31 cellular contexts compared by ENCODE assay signal in genomic region chrX:42952621-42953020, GRCh38.
"Had no signal": no experiment of that assay in that cellular context is flagged by ENCODE, and none has a peak within 500 bp of the region (broad histone marks: within the 10 kb centered on the region; RNA-seq: fewer than 3 reads in every experiment).

No MANE protein-coding gene starts in this region.

- H3K4me2 ChIP-seq: neural progenitor cell, smooth muscle cell had no signal

- H2AFZ ChIP-seq: parathyroid adenoma had no signal

- H3K27me3 ChIP-seq: cardiac muscle cell, colonic mucosa, left lung, neural progenitor cell, right atrium auricular region, uterus had no signal

- H3K36me3 ChIP-seq: cardiac muscle cell, colonic mucosa, left lung, lower lobe of right lung, neural progenitor cell, right atrium auricular region, uterus had no signal

- H3K9ac ChIP-seq: neural progenitor cell, parathyroid adenoma had no signal

- H3K9me3 ChIP-seq: colonic mucosa, left lung, lower lobe of right lung, psoas muscle, right atrium auricular region, uterus had no signal

- H3K79me2 ChIP-seq: parathyroid adenoma had no signal

- DNase-seq: activated B cell treated with CpG ODN at 0.5 μM for 24 hours; activated CD4-positive, alpha-beta T cell treated with anti-CD3 and anti-CD28 coated beads for 36 hours; activated CD8-positive, alpha-beta memory T cell treated with anti-CD3 and anti-CD28 coated beads, Interleukin-2, amount 10 ng/mL, durations not matched to agents 7 days and 5 days; activated CD8-positive, alpha-beta T cell treated with anti-CD3 and anti-CD28 coated beads, Interleukin-2, amount 10 ng/mL, durations not matched to agents 7 days and 5 days; activated T-cell treated with anti-CD3 and anti-CD28 coated beads, Interleukin-2, amount 50 U/mL, for 48 hours; anterior cingulate cortex; cerebellar nuclear complex; colonic mucosa; effector memory CD4-positive, alpha-beta T cell; foreskin fibroblast; head of caudate nucleus; hypothalamus; kidney glomerular epithelial cell; left lung; lower lobe of right lung; mesendoderm; natural killer cell; occipital lobe; psoas muscle; stimulated activated CD4-positive, alpha-beta T cell treated with anti-CD3 and anti-CD28 coated beads, Interleukin-1b, Interleukin-23, amount 100 ng/mL, for 48 hours; stimulated activated CD4-positive, alpha-beta T cell treated with anti-CD3 and anti-CD28 coated beads, Interleukin-4, amount 100 ng/mL, for 4 hours; stimulated activated CD8-positive, alpha-beta memory T cell treated with anti-CD3 and anti-CD28 coated beads, Interleukin-4, amount 100 ng/mL, for 48 hours; stimulated activated naive CD4-positive, alpha-beta T cell; T-helper 17 cell; T1000; uterus had no signal

- H3K4me1 ChIP-seq: colonic mucosa, left lung, lower lobe of right lung, parathyroid adenoma, psoas muscle, right atrium auricular region, uterus had no signal

- H3K4me3 ChIP-seq: cardiac muscle cell, colonic mucosa, left lung, lower lobe of right lung, neural progenitor cell, psoas muscle, right atrium auricular region, smooth muscle cell, uterus had no signal

- ATAC-seq: activated CD4-positive, alpha-beta T cell treated with anti-CD3 and anti-CD28 coated beads for 36 hours; activated CD8-positive, alpha-beta memory T cell treated with anti-CD3 and anti-CD28 coated beads, Interleukin-2, amount 10 ng/mL, durations not matched to agents 7 days and 5 days; activated CD8-positive, alpha-beta T cell treated with anti-CD3 and anti-CD28 coated beads, Interleukin-2, amount 10 ng/mL, durations not matched to agents 7 days and 5 days; left lung; lower lobe of right lung; natural killer cell; psoas muscle; T-helper 17 cell had no signal

- H3K27ac ChIP-seq: cardiac muscle cell, colonic mucosa, left lung, lower lobe of right lung, neural progenitor cell, parathyroid adenoma, psoas muscle, right atrium auricular region, uterus had no signal
